34 cellular contexts compared by ENCODE assay signal in genomic region chr10:116831790-116832189, GRCh38. TPM values are rescaled to one million over a fixed set of nuclear protein-coding genes. Genes with fewer than 3 reads are reported as not detected.
"Had no signal": no experiment of that assay in that cellular context is flagged by ENCODE, and none has a peak within 500 bp of the region (broad histone marks: within the 10 kb centered on the region; RNA-seq: fewer than 3 reads in every experiment).

No MANE protein-coding gene starts in this region.

- H3K36me3 Mint-ChIP-seq: activated CD8-positive, alpha-beta memory T cell treated with anti-CD3 and anti-CD28 coated beads, Interleukin-2, amount 10 ng/mL, durations not matched to agents 7 days and 5 days; activated naive CD8-positive, alpha-beta T cell treated with anti-CD3 and anti-CD28 coated beads for 36 hours had no signal

- H3K4me1 ChIP-seq: Peyer's patch had no signal

- H3K4me3 ChIP-seq: K562, Peyer's patch, SK-N-MC had no signal

- H3K9me3 Mint-ChIP-seq: activated CD4-positive, alpha-beta memory T cell treated with anti-CD3 and anti-CD28 coated beads, Interleukin-2, amount 10 ng/mL, durations not matched to agents 7 days and 5 days; activated T-helper 17 cell treated with anti-CD3 and anti-CD28 coated beads, Interleukin-2, amount 50 U/mL, for 72 hours had no signal

- H3K4me3 Mint-ChIP-seq: activated CD4-positive, alpha-beta memory T cell treated with anti-CD3 and anti-CD28 coated beads, Interleukin-2, amount 10 ng/mL, durations not matched to agents 7 days and 5 days; activated CD8-positive, alpha-beta memory T cell treated with anti-CD3 and anti-CD28 coated beads, Interleukin-2, amount 10 ng/mL, durations not matched to agents 7 days and 5 days; activated T-cell treated with anti-CD3 and anti-CD28 coated beads, Interleukin-2, amount 50 U/mL, for 72 hours; activated T-helper 17 cell treated with anti-CD3 and anti-CD28 coated beads, Interleukin-2, amount 50 U/mL, for 72 hours had no signal

- DNase-seq: activated CD4-positive, alpha-beta memory T cell treated with anti-CD3 and anti-CD28 coated beads, Interleukin-2, amount 10 ng/mL, durations not matched to agents 7 days and 5 days; activated CD4-positive, alpha-beta T cell treated with anti-CD3 and anti-CD28 coated beads for 1 hour; activated CD4-positive, alpha-beta T cell treated with anti-CD3 and anti-CD28 coated beads for 48 hours; activated CD4-positive, CD25-positive, alpha-beta regulatory T cell; activated CD8-positive, alpha-beta memory T cell treated with anti-CD3 and anti-CD28 coated beads for 24 hours; activated CD8-positive, alpha-beta memory T cell treated with anti-CD3 and anti-CD28 coated beads, Interleukin-2, amount 10 ng/mL, durations not matched to agents 7 days and 5 days; activated effector memory CD4-positive, alpha-beta T cell treated with anti-CD3 and anti-CD28 coated beads, Interleukin-2, amount 50 U/mL, for 16 hours; activated naive CD4-positive, alpha-beta T cell; activated naive CD4-positive, alpha-beta T cell treated with anti-CD3 and anti-CD28 coated beads, Interleukin-2, amount 50 U/mL, for 16 hours; activated naive CD8-positive, alpha-beta T cell treated with anti-CD3 and anti-CD28 coated beads for 36 hours; activated T-cell treated with anti-CD3 and anti-CD28 coated beads, Interleukin-2, amount 50 U/mL, for 1 hour; activated T-cell treated with anti-CD3 and anti-CD28 coated beads, Interleukin-2, amount 50 U/mL, for 72 hours; amniotic stem cell; aorta; brain microvascular endothelial cell; NCI-H1092 treated with DMSO at 0.1 percent for 48 hours; NCI-H146; NCI-H187; NCI-H2029 treated with DMSO at 0.1 percent for 48 hours; NCI-H2171 treated with DMSO at 0.1 percent for 48 hours; NCI-H2227 treated with DMSO at 0.1 percent for 48 hours; NCI-H446; NCI-H510A treated with DMSO at 0.1 percent for 48 hours; PC-3; Peyer's patch; RPMI8226; T1000; WERI-Rb-1 had no signal

- H3K36me3 ChIP-seq: brain microvascular endothelial cell, Peyer's patch, WERI-Rb-1 had no signal

- H3K4me1 Mint-ChIP-seq: activated CD4-positive, alpha-beta memory T cell treated with anti-CD3 and anti-CD28 coated beads, Interleukin-2, amount 10 ng/mL, durations not matched to agents 7 days and 5 days; activated CD8-positive, alpha-beta memory T cell treated with anti-CD3 and anti-CD28 coated beads, Interleukin-2, amount 10 ng/mL, durations not matched to agents 7 days and 5 days; activated T-helper 17 cell treated with anti-CD3 and anti-CD28 coated beads, Interleukin-2, amount 50 U/mL, for 72 hours had no signal

- H3K27ac ChIP-seq: brain microvascular endothelial cell, Peyer's patch, SK-N-MC, WERI-Rb-1 had no signal

- H3K27ac Mint-ChIP-seq: activated CD4-positive, alpha-beta memory T cell treated with anti-CD3 and anti-CD28 coated beads, Interleukin-2, amount 10 ng/mL, durations not matched to agents 7 days and 5 days; activated CD8-positive, alpha-beta memory T cell treated with anti-CD3 and anti-CD28 coated beads, Interleukin-2, amount 10 ng/mL, durations not matched to agents 7 days and 5 days; activated naive CD8-positive, alpha-beta T cell treated with anti-CD3 and anti-CD28 coated beads for 36 hours; activated T-cell treated with anti-CD3 and anti-CD28 coated beads, Interleukin-2, amount 50 U/mL, for 72 hours; activated T-helper 17 cell treated with anti-CD3 and anti-CD28 coated beads, Interleukin-2, amount 50 U/mL, for 72 hours had no signal

- ATAC-seq: activated CD8-positive, alpha-beta memory T cell treated with anti-CD3 and anti-CD28 coated beads, Interleukin-2, amount 10 ng/mL, durations not matched to agents 7 days and 5 days; activated T-cell treated with anti-CD3 and anti-CD28 coated beads, Interleukin-2, amount 50 U/mL, for 72 hours; activated T-helper 17 cell treated with anti-CD3 and anti-CD28 coated beads, Interleukin-2, amount 50 U/mL, for 72 hours; K562; PC-3 had no signal

- H3K27me3 ChIP-seq: Peyer's patch had no signal

- H3K9me3 ChIP-seq: Peyer's patch had no signal

RNA-seq across cellular contexts. Expression of gene ENO4, which starts 17.5 kb away (rescaled TPM):
- total RNA-seq: activated CD4-positive, alpha-beta memory T cell treated with anti-CD3 and anti-CD28 coated beads, Interleukin-2, amount 10 ng/mL, durations not matched to agents 7 days and 5 days; activated CD8-positive, alpha-beta memory T cell treated with anti-CD3 and anti-CD28 coated beads, Interleukin-2, amount 10 ng/mL, durations not matched to agents 7 days and 5 days; activated naive CD8-positive, alpha-beta T cell treated with anti-CD3 and anti-CD28 coated beads for 36 hours; activated T-cell treated with anti-CD3 and anti-CD28 coated beads, Interleukin-2, amount 50 U/mL, for 72 hours; activated T-helper 17 cell treated with anti-CD3 and anti-CD28 coated beads, Interleukin-2, amount 50 U/mL, for 72 hours; K562; M059J; PC-3; Peyer's patch; T-helper 1 cell treated with Interleukin-12 subunit alpha and Interleukin-12 subunit beta and Interleukin-4 antibody, amounts not matched to agents 30 ng/mL and 1 ng/mL, for 36 hours; T-helper 2 cell treated with Interferon-gamma antibody and Interleukin-4, amounts not matched to agents 100 ng/mL and 5 ng/mL, for 36 hours had no signal
